Comparison of ENCODE assay signal across 12 cellular contexts in genomic region chr18:12890500-12890899, GRCh38. TPM values are rescaled to one million over a fixed set of nuclear protein-coding genes. Genes with fewer than 3 reads are reported as not detected.
DNase-seq lines count a peak whose midpoint lies in the region; ATAC-seq and TF ChIP-seq lines count a peak whose summit lies in the region.
"Had no signal": no experiment of that assay in that cellular context is flagged by ENCODE, and none has a peak within 500 bp of the region (broad histone marks: within the 10 kb centered on the region; RNA-seq: fewer than 3 reads in every experiment).

No MANE protein-coding gene starts in this region.

- H4K20me1 ChIP-seq in hepatocyte (ENCODE audit: insufficient read depth, poor library complexity, severe bottlenecking) = no peaks in the 10 kb centered on the region

- no peaks in the 10 kb centered on the region for H3K36me3 Mint-ChIP-seq in Calu3 (ENCODE audit: insufficient read depth, unreplicated experiment)
- H3K36me3 Mint-ChIP-seq: activated naive CD8-positive, alpha-beta T cell had no signal

- no peaks in the 10 kb centered on the region for H3K9me3 Mint-ChIP-seq in Calu3 (ENCODE audit: low read depth, unreplicated experiment)

- DNase-seq in Calu3 = peak; percentile 22
- peak; percentile 23 for DNase-seq in HT-29 (ENCODE audit: low spot score)
- DNase-seq in hepatocyte (ENCODE audit: low spot score) = no peak
- DNase-seq in NCI-H1105 treated with DMSO at 0.1 percent for 48 hours (lab: John Stamatoyannopoulos, UW) = no peak
- no peak for DNase-seq in occipital lobe (lab: John Stamatoyannopoulos, UW)
- no peak for DNase-seq in gastrocnemius medialis
- DNase-seq: activated B cell treated with CpG ODN at 0.5 μM for 24 hours, NCI-H2107, stomach had no signal

- H3K4me1 Mint-ChIP-seq in Calu3 (ENCODE audit: low read depth, unreplicated experiment) = peaks cover 31% of the 10 kb centered on the region

- peaks cover 9% of the 10 kb centered on the region for H3K79me2 ChIP-seq in hepatocyte

- H3K27ac ChIP-seq in hepatocyte (no peak overlapping the region), gastrocnemius medialis (no peak overlapping the region)
- H3K27ac ChIP-seq: stomach had no signal

- intact Hi-C loops in Calu3 (cut with micrococcal nuclease; ENCODE audit: unreplicated experiment) (loop anchor here (5.0 kb wide), 1 partner anchor 163 kb away; no protein-coding TSS in a partner anchor), gastrocnemius medialis (cut with DNase I; ENCODE audit: low total_unique reads) (no loop called here)

- peak overlapping the region; percentile 31 for H3K27ac Mint-ChIP-seq in Calu3 (ENCODE audit: unreplicated experiment)
- H3K27ac Mint-ChIP-seq: activated B cell treated with CpG ODN at 0.5 μM for 24 hours; activated naive CD8-positive, alpha-beta T cell had no signal

- H3K4me3 Mint-ChIP-seq in Calu3 (ENCODE audit: low read depth, unreplicated experiment) = no peak overlapping the region
- H3K4me3 Mint-ChIP-seq: activated B cell treated with CpG ODN at 0.5 μM for 24 hours; activated naive CD8-positive, alpha-beta T cell had no signal

- WGBS in hepatocyte (ENCODE audit: low lambda C conversion rate, missing lambda C conversion rate) = 80% methylated on average over 4 of the region's 4 CpGs

- H3K4me1 ChIP-seq in hepatocyte (ENCODE audit: insufficient read depth) = no peaks in the 10 kb centered on the region
- H3K4me1 ChIP-seq in gastrocnemius medialis = no peaks in the 10 kb centered on the region

- H3K4me3 ChIP-seq in hepatocyte (no peak overlapping the region), gastrocnemius medialis (no peak overlapping the region)
- H3K4me3 ChIP-seq: stomach had no signal

- TF ChIP-seq POLR2A in gastrocnemius medialis (IDR thresholded peaks at IDR 0.05) = no peak

- no TSS peak for BruUV-seq in Calu3 (replicated peaks; lab: Mats Ljungman, UMichigan)

- H3K9me3 ChIP-seq in hepatocyte (ENCODE audit: low read depth) (no peaks in the 10 kb centered on the region), gastrocnemius medialis (no peaks in the 10 kb centered on the region)
- H3K9me3 ChIP-seq: stomach had no signal

- in situ Hi-C loops in gastrocnemius medialis (cut with MboI; ENCODE audit: low sequenced_read_pairs in 4 of 4) = no loop called here

- no peaks in the 10 kb centered on the region for H3K36me3 ChIP-seq in hepatocyte (replicated peaks; ENCODE audit: insufficient read depth, low read depth)
- no peaks in the 10 kb centered on the region for H3K36me3 ChIP-seq in gastrocnemius medialis
- H3K36me3 ChIP-seq: stomach had no signal

- CTCF ChIA-PET in Calu3 (lab: Charles Lee) = interaction anchor here (0.6 to 1.7 kb wide), 6 partner anchors 28 to 149 kb away, joined by 3 to 5 read pairs (median 3); no protein-coding TSS in a partner anchor

- ATAC-seq in SK-N-SH treated with all-trans-retinoic acid at 6 μM for 48 hours (peak; percentile 48; the same call in 1 of the 3 replicates), HG02884 (IDR thresholded peaks at IDR 0.05; ENCODE audit: unreplicated experiment) (no peak), gastrocnemius medialis (no peak)

- H3K4me2 ChIP-seq in hepatocyte = no peak overlapping the region

- no peaks in the 10 kb centered on the region for H3K9me2 ChIP-seq in hepatocyte (replicated peaks; ENCODE audit: insufficient read depth)

- H3K27me3 ChIP-seq in hepatocyte (no peaks in the 10 kb centered on the region), gastrocnemius medialis (peaks cover 0 to 10% (median 8%) of the 10 kb centered on the region in 3 donors)

- TF ChIP-seq CTCF in Calu3 (IDR thresholded peaks at IDR 0.05; ENCODE audit: unreplicated experiment) (peak; percentile 35), hepatocyte (IDR thresholded peaks at IDR 0.05; ENCODE audit: poor library complexity) (peak; percentile 12), gastrocnemius medialis (IDR thresholded peaks at IDR 0.05 in 4 of 5, conservative IDR thresholded peaks at IDR 0.05 in 1 of 5) (no peak)

- no peaks in the 10 kb centered on the region for H3K27me3 Mint-ChIP-seq in Calu3 (ENCODE audit: unreplicated experiment)

- no peak overlapping the region for H2AFZ ChIP-seq in hepatocyte

TF ChIP-seq in SK-N-SH treated with all-trans-retinoic acid at 6 μM for 48 hours, 23 proteins besides CTCF, POLR2A, EP300 and RAD21 (continues in another document):
- TF ChIP-seq ZC3H10 (CRISPR knock-in tag; IDR thresholded peaks at IDR 0.05) (no peak), ESRRG (CRISPR knock-in tag; IDR thresholded peaks at IDR 0.05) (no peak), ISL1 (CRISPR knock-in tag; IDR thresholded peaks at IDR 0.05) (no peak), ZFP3 (CRISPR knock-in tag; IDR thresholded peaks at IDR 0.05) (no peak), TOX (CRISPR knock-in tag; IDR thresholded peaks at IDR 0.05; ENCODE audit: borderline replicate concordance) (no peak), ZNF565 (CRISPR knock-in tag; conservative IDR thresholded peaks at IDR 0.05; ENCODE audit: low read depth) (no peak), TSHZ2 (CRISPR knock-in tag; IDR thresholded peaks at IDR 0.05) (no peak), ZNF8 (CRISPR knock-in tag; IDR thresholded peaks at IDR 0.05) (no peak), RARB (CRISPR knock-in tag; IDR thresholded peaks at IDR 0.05) (no peak), ZFP30 (CRISPR knock-in tag; IDR thresholded peaks at IDR 0.05) (no peak), TCF4 (CRISPR knock-in tag; IDR thresholded peaks at IDR 0.05; ENCODE audit: borderline replicate concordance) (no peak), CSRNP3 (CRISPR knock-in tag; IDR thresholded peaks at IDR 0.05) (no peak), CSDC2 (CRISPR knock-in tag; IDR thresholded peaks at IDR 0.05) (no peak), POU6F1 (CRISPR knock-in tag; IDR thresholded peaks at IDR 0.05; ENCODE audit: borderline replicate concordance, low read depth) (no peak), BACH2 (CRISPR knock-in tag; IDR thresholded peaks at IDR 0.05; ENCODE audit: borderline replicate concordance) (no peak), ARNTL (CRISPR knock-in tag; IDR thresholded peaks at IDR 0.05; ENCODE audit: borderline replicate concordance, low read depth) (no peak)

RNA-seq across cellular contexts. Expression of gene PTPN2, which starts 6.5 kb away (rescaled TPM):
- 58.1 and 61.5 TPM in 2 replicates for total RNA-seq in Calu3 (2022)
- total RNA-seq in HT-29 (2014; rRNA removed; shearing (Covaris generic)) = 22.1 and 27.7 TPM in 2 replicates
- total RNA-seq in hepatocyte = 36.7 and 40.3 TPM in 2 replicates
- 30.5 and 32.0 TPM in 2 replicates for polyA plus RNA-seq in hepatocyte
- 94.7 TPM for total RNA-seq in occipital lobe
- 10 to 100 TPM; 17.0 to 20.0 (median 17.5) TPM for total RNA-seq in gastrocnemius medialis

RNA-seq across cellular contexts. Expression of gene SEH1L, which starts 57.3 kb away (rescaled TPM):
- total RNA-seq in Calu3 (2022) (52.3 and 61.2 TPM in 2 replicates), hepatocyte (25.8 and 27.7 TPM in 2 replicates), occipital lobe (40.1 TPM), gastrocnemius medialis (10 to 100 TPM; 19.8 to 29.9 (median 28.2) TPM)
- 62.5 and 79.2 TPM in 2 replicates for total RNA-seq in HT-29 (2014; rRNA removed; shearing (Covaris generic))
- polyA plus RNA-seq in hepatocyte = 19.1 and 24.0 TPM in 2 replicates

Comparison
In these comparisons a context has a peak if more than half of its experiments do, and no peak if none do; other contexts are left out.
1. DNase-seq: peak in Calu3 (single experiment) and HT-29 (single experiment); none in hepatocyte (single experiment), NCI-H1105 treated with DMSO at 0.1 percent for 48 hours (single experiment), occipital lobe (single experiment) and gastrocnemius medialis (0 of 2).
2. CTCF ChIP-seq: peak in Calu3 (single experiment) and hepatocyte (single experiment); none in gastrocnemius medialis (0 of 5).